14 cellular contexts compared by ENCODE assay signal in genomic region chr1:11521605-11522399, GRCh38. TPM values are rescaled to one million over a fixed set of nuclear protein-coding genes. Genes with fewer than 3 reads are reported as not detected.
"Had no signal": no experiment of that assay in that cellular context is flagged by ENCODE, and none has a peak within 500 bp of the region (broad histone marks: within the 10 kb centered on the region; RNA-seq: fewer than 3 reads in every experiment).

No MANE protein-coding gene starts in this region.

- H3K36me3 ChIP-seq: esophagus squamous epithelium, heart left ventricle had no signal

- H3K27ac Mint-ChIP-seq: activated CD4-positive, alpha-beta T cell treated with anti-CD3 and anti-CD28 coated beads, Interleukin-2, amount 10 ng/mL, durations not matched to agents 7 days and 5 days; T-cell; type B pancreatic cell had no signal

- FAIRE-seq: bronchial epithelial cell, keratinocyte had no signal

- H3K27me3 ChIP-seq: heart left ventricle had no signal

- DNase-seq: activated CD4-positive, alpha-beta T cell treated with anti-CD3 and anti-CD28 coated beads, Interleukin-2, amount 10 ng/mL, durations not matched to agents 7 days and 5 days; activated gamma-delta T cell; activated T-cell treated with anti-CD3 and anti-CD28 coated beads, Interleukin-2, amount 50 U/mL, for 48 hours; esophagus squamous epithelium; foreskin fibroblast; heart left ventricle; left ventricle myocardium superior; mesenchymal stem cell had no signal

- H3K4me2 ChIP-seq: smooth muscle cell had no signal

- H3K9me3 ChIP-seq: esophagus squamous epithelium, heart left ventricle had no signal

- H3K27me3 Mint-ChIP-seq: activated CD4-positive, alpha-beta T cell treated with anti-CD3 and anti-CD28 coated beads, Interleukin-2, amount 10 ng/mL, durations not matched to agents 7 days and 5 days; T-cell; type B pancreatic cell had no signal

- ATAC-seq: heart left ventricle, left ventricle myocardium superior, T-cell had no signal

- H3K4me3 ChIP-seq: esophagus squamous epithelium, heart left ventricle, smooth muscle cell had no signal

- H3K4me1 ChIP-seq: esophagus squamous epithelium, heart left ventricle had no signal

- H3K4me1 Mint-ChIP-seq: T-cell had no signal

- H3K27ac ChIP-seq: esophagus squamous epithelium, heart left ventricle had no signal

- H3K36me3 Mint-ChIP-seq: type B pancreatic cell had no signal

- H3K4me3 Mint-ChIP-seq: activated CD4-positive, alpha-beta T cell treated with anti-CD3 and anti-CD28 coated beads, Interleukin-2, amount 10 ng/mL, durations not matched to agents 7 days and 5 days; T-cell; type B pancreatic cell had no signal

- H3K9me3 Mint-ChIP-seq: activated CD4-positive, alpha-beta T cell treated with anti-CD3 and anti-CD28 coated beads, Interleukin-2, amount 10 ng/mL, durations not matched to agents 7 days and 5 days; T-cell; type B pancreatic cell had no signal

RNA-seq across cellular contexts. Expression of gene DISP3, which starts 42.8 kb away (rescaled TPM):
- total RNA-seq: bronchial epithelial cell, smooth muscle cell had no signal
- polyA plus RNA-seq: aorta, keratinocyte had no signal
